ENCODE assay signal across 1 cellular context in genomic region chr10:30453764-30454527, GRCh38.
TF ChIP-seq lines count a peak whose summit lies in the region.

No MANE protein-coding gene starts in this region.

TF ChIP-seq in SK-N-SH, 30 proteins besides CTCF, POLR2A, EP300 and RAD21 (continued from another document):
- TF ChIP-seq ZBTB33 (IDR thresholded peaks at IDR 0.05; ENCODE audit: borderline replicate concordance, low read depth) (no peak), YY1 (IDR thresholded peaks at IDR 0.05; ENCODE audit: low read depth) (no peak), SMC3 (IDR thresholded peaks at IDR 0.05; ENCODE audit: low read depth, low read length) (no peak), TAF1 (IDR thresholded peaks at IDR 0.05; ENCODE audit: borderline replicate concordance, low read depth, low read length) (no peak), POLR2AphosphoS5 (IDR thresholded peaks at IDR 0.05; ENCODE audit: low read depth, low read length) (no peak), EZH2phosphoT487 (IDR thresholded peaks at IDR 0.05; ENCODE audit: borderline replicate concordance, low read depth) (no peak), SIN3A (IDR thresholded peaks at IDR 0.05; ENCODE audit: borderline replicate concordance, low read depth, low read length) (no peak), PBX3 (IDR thresholded peaks at IDR 0.05) (no peak)
